ENCODE assay signal across 10 cellular contexts in genomic region chr5:82107277-82107676, GRCh38.
DNase-seq lines count a peak whose midpoint lies in the region; ATAC-seq and TF ChIP-seq lines count a peak whose summit lies in the region.
"Had no signal": no experiment of that assay in that cellular context is flagged by ENCODE, and none has a peak within 500 bp of the region (broad histone marks: within the 10 kb centered on the region; RNA-seq: fewer than 3 reads in every experiment).

No MANE protein-coding gene starts in this region.

- in situ Hi-C loops in T47D (cut with HindIII; ENCODE audit: low pct_unique_long_range_greater_than_20kb, low sequenced_read_pairs): no loop called here

- no peak for ATAC-seq in HG03175 (IDR thresholded peaks at IDR 0.05; ENCODE audit: unreplicated experiment)
- no peak for ATAC-seq in HG03108 (IDR thresholded peaks at IDR 0.05; ENCODE audit: unreplicated experiment)
- ATAC-seq: stimulated activated naive CD8-positive, alpha-beta T cell treated with anti-CD3 and anti-CD28 coated beads, Interleukin-15, amount 100 ng/mL, for 72 hours had no signal

- no peak for TF ChIP-seq EP300 in Ishikawa (IDR thresholded peaks at IDR 0.05; ENCODE audit: borderline replicate concordance)

- TF ChIP-seq RAD21 in Ishikawa (IDR thresholded peaks at IDR 0.05; ENCODE audit: low read depth): peak; percentile 27

- DNase-seq in DMS114 treated with DMSO at 0.1 percent for 48 hours (lab: John Stamatoyannopoulos, UW; ENCODE audit: unreplicated experiment) (peak; percentile 25), T47D (ENCODE audit: low read depth in 1 of 2, low spot score in 1 of 2) (peak; percentile 6 to 44), myocyte (ENCODE audit: low read depth) (peak; percentile 29), SHP77 (lab: John Stamatoyannopoulos, UW) (no peak), kidney glomerular epithelial cell (lab: John Stamatoyannopoulos, UW) (no peak)
- DNase-seq: activated effector memory CD4-positive, alpha-beta T cell treated with Interleukin-2 at 50 U/mL for 16 hours; stimulated activated naive CD8-positive, alpha-beta T cell treated with anti-CD3 and anti-CD28 coated beads, Interleukin-15, amount 100 ng/mL, for 72 hours had no signal

TF ChIP-seq in Ishikawa, 13 proteins besides CTCF, POLR2A, EP300 and RAD21:
- TF ChIP-seq CREB1 (IDR thresholded peaks at IDR 0.05; ENCODE audit: low read depth) (no peak), TCF12 (IDR thresholded peaks at IDR 0.05; ENCODE audit: low read depth) (no peak), USF1 (IDR thresholded peaks at IDR 0.05) (no peak), ZBTB7A (IDR thresholded peaks at IDR 0.05; ENCODE audit: low read depth) (no peak)

Comparison
In these comparisons a context has a peak if more than half of its experiments do, and no peak if none do; other contexts are left out.
1. DNase-seq: peak in DMS114 treated with DMSO at 0.1 percent for 48 hours (single experiment), T47D (2 of 2) and myocyte (single experiment); none in SHP77 (0 of 2) and kidney glomerular epithelial cell (single experiment).